Comparison of ENCODE assay signal across 9 cellular contexts in genomic region chr1:241532864-241533263, GRCh38. TPM values are rescaled to one million over a fixed set of nuclear protein-coding genes. Genes with fewer than 3 reads are reported as not detected.
DNase-seq lines count a peak whose midpoint lies in the region; ATAC-seq and TF ChIP-seq lines count a peak whose summit lies in the region.
"Had no signal": no experiment of that assay in that cellular context is flagged by ENCODE, and none has a peak within 500 bp of the region (broad histone marks: within the 10 kb centered on the region; RNA-seq: fewer than 3 reads in every experiment).

No MANE protein-coding gene starts in this region.

- DNase-seq in naive B cell (peak; percentile 70), DMS79 (lab: John Stamatoyannopoulos, UW) (no peak), NCI-H82 treated with DMSO at 0.1 percent for 48 hours (lab: John Stamatoyannopoulos, UW; ENCODE audit: unreplicated experiment) (no peak), psoas muscle (no peak), NCI-H2227 (lab: John Stamatoyannopoulos, UW; ENCODE audit: unreplicated experiment) (no peak)
- DNase-seq: SHP77 treated with DMSO at 0.1 percent for 48 hours had no signal

- peaks cover 39 to 61% (median 54%) of the 10 kb centered on the region in 3 donors for H3K4me1 Mint-ChIP-seq in naive B cell

- no peaks in the 10 kb centered on the region for H3K27me3 Mint-ChIP-seq in naive B cell

- peak overlapping the region; percentile 91 to 98 (median 96) for H3K4me3 Mint-ChIP-seq in naive B cell

- TF ChIP-seq CTCF in psoas muscle (IDR thresholded peaks at IDR 0.05) = no peak

- peaks cover 12 to 20% of the 10 kb centered on the region in 2 donors for H3K36me3 Mint-ChIP-seq in naive B cell

- H3K4me1 ChIP-seq in psoas muscle = no peaks in the 10 kb centered on the region

- peaks cover 0 to 4% (median 3%) of the 10 kb centered on the region in 3 donors for H3K27me3 ChIP-seq in psoas muscle (ENCODE audit: insufficient read depth in 3 of 3, low read length in 2 of 3)

- ATAC-seq in GM18873 (IDR thresholded peaks at IDR 0.05; ENCODE audit: low FRiP score, unreplicated experiment) = peak; percentile 56
- peak; percentile 59 for ATAC-seq in GM21786 (IDR thresholded peaks at IDR 0.05; ENCODE audit: unreplicated experiment)
- peak; percentile 41 for ATAC-seq in HG03575 (IDR thresholded peaks at IDR 0.05; ENCODE audit: extremely low read depth, insufficient number of reproducible peaks, low FRiP score, unreplicated experiment)
- ATAC-seq in naive B cell (ENCODE audit: low read depth in 2 of 2) = peak; percentile 72 to 79
- ATAC-seq in psoas muscle = no peak

- peak overlapping the region; percentile 91 to 98 (median 97) for H3K27ac Mint-ChIP-seq in naive B cell

- no peak overlapping the region for H3K27ac ChIP-seq in psoas muscle

- H3K9me3 Mint-ChIP-seq in naive B cell = peaks cover 0 to 14% (median 0%) of the 10 kb centered on the region in 7 donors

- intact Hi-C loops in psoas muscle (cut with DNase I) = loop anchor here in 1 of 2 donors (5.0 to 10.0 kb wide), 2 partner anchors 94 to 312 kb away; partner anchors contain the start of gene EXO1

- WGBS in psoas muscle, 3 donors = 88 to 90% (median 89%) methylated on average over 7 of the region's 7 CpGs

- no peaks in the 10 kb centered on the region for H3K36me3 ChIP-seq in psoas muscle (ENCODE audit: insufficient read depth in 1 of 2, low read depth in 1 of 2)

- no peaks in the 10 kb centered on the region for H3K9me3 ChIP-seq in psoas muscle

- H3K4me3 ChIP-seq in psoas muscle = no peak overlapping the region

RNA-seq across cellular contexts. Expression of gene KMO, which starts 0.7 kb away (rescaled TPM):
- polyA plus RNA-seq in naive B cell (ENCODE audit: low read depth in 6 of 6) (10 to 100 TPM; 44.0 to 70.6 (median 53.4) TPM), psoas muscle (under 1 TPM; 0.03 to 0.08 (median 0.04) TPM)
- total RNA-seq in psoas muscle = under 1 TPM in 2 of 4 donors, not detected in 2; 0.06 to 0.21 TPM

RNA-seq across cellular contexts. Expression of gene FH, which starts 13.3 kb away (rescaled TPM):
- polyA plus RNA-seq in naive B cell (ENCODE audit: low read depth in 6 of 6) (10 to 100 TPM; 34.4 to 54.2 (median 46.2) TPM), psoas muscle (100 to 1,000 TPM; 105 to 124 (median 105) TPM)
- 100 to 1,000 TPM; 111 to 164 (median 140) TPM for total RNA-seq in psoas muscle

Comparison
In these comparisons a context has a peak if more than half of its experiments do, and no peak if none do; other contexts are left out.
1. ATAC-seq: peak in GM18873 (single experiment), GM21786 (single experiment), HG03575 (single experiment) and naive B cell (2 of 2); none in psoas muscle (0 of 4).
2. RNA of gene KMO, which starts 0.7 kb away (polyA plus RNA-seq): 44.0 to 70.6 TPM in naive B cell; 0.03 to 0.08 TPM in psoas muscle; every median in the first group is over 10 times any median in the second.